Comparison of ENCODE assay signal across 10 cellular contexts in genomic region chr9:113738898-113739604, GRCh38.
DNase-seq lines count a peak whose midpoint lies in the region; ATAC-seq and TF ChIP-seq lines count a peak whose summit lies in the region.
"Had no signal": no experiment of that assay in that cellular context is flagged by ENCODE, and none has a peak within 500 bp of the region (broad histone marks: within the 10 kb centered on the region; RNA-seq: fewer than 3 reads in every experiment).

No MANE protein-coding gene starts in this region.

- POLR2A ChIA-PET in PC-3 (lab: Charles Lee; ENCODE audit: unreplicated experiment) = no interaction called here

- no peak for TF ChIP-seq CTCF in PC-3 (conservative IDR thresholded peaks at IDR 0.05; ENCODE audit: low read depth, low read length)
- TF ChIP-seq CTCF in fibroblast of pulmonary artery (IDR thresholded peaks at IDR 0.05; ENCODE audit: low read length, missing control alignments) = no peak

- no peak overlapping the region for H3K9ac ChIP-seq in PC-3 (ENCODE audit: low read length)

- no peaks in the 10 kb centered on the region for H3K9me2 ChIP-seq in PC-3 (replicated peaks; ENCODE audit: low read length)

- DNase-seq in Caki2 (ENCODE audit: low read depth) (peak; percentile 3), H7 (peak; percentile 22), PC-3 (peak; percentile 11), fibroblast of pulmonary artery (ENCODE audit: low read depth) (peak; percentile 11), NCI-H1930 (lab: John Stamatoyannopoulos, UW) (no peak), DMS114 treated with DMSO at 0.1 percent for 48 hours (lab: John Stamatoyannopoulos, UW; ENCODE audit: unreplicated experiment) (no peak), mesenteric fat pad (ENCODE audit: low spot score) (no peak)
- DNase-seq: NCI-H2029 treated with DMSO at 0.1 percent for 48 hours had no signal

- H3K4me2 ChIP-seq in PC-3 (ENCODE audit: low read length) = no peak overlapping the region

- no peak overlapping the region for H3K27ac ChIP-seq in PC-3 (ENCODE audit: low read length)
- H3K27ac ChIP-seq: tibial nerve had no signal

- H2AFZ ChIP-seq in PC-3 (ENCODE audit: low read length) = no peak overlapping the region

- no peaks in the 10 kb centered on the region for H4K20me1 ChIP-seq in PC-3 (ENCODE audit: low read length)

- no peaks in the 10 kb centered on the region for H3K9me3 ChIP-seq in PC-3 (ENCODE audit: low read length)
- H3K9me3 ChIP-seq: tibial nerve had no signal

- CTCF ChIA-PET in PC-3 (lab: Charles Lee) = interaction anchor here (0.6 kb wide), 1 partner anchor 307 kb away, joined by 3 read pairs; no protein-coding TSS in a partner anchor

- H3K27me3 ChIP-seq in H7 (ENCODE audit: control insufficient read depth, insufficient read depth, low read length) (no peaks in the 10 kb centered on the region; the same call in 1 of the 2 replicates), PC-3 (ENCODE audit: low read length) (no peaks in the 10 kb centered on the region)
- H3K27me3 ChIP-seq: tibial nerve had no signal

- no peaks in the 10 kb centered on the region for H3K36me3 ChIP-seq in H7 (replicated peaks; ENCODE audit: control insufficient read depth, insufficient read depth, low read length)
- no peaks in the 10 kb centered on the region for H3K36me3 ChIP-seq in PC-3 (ENCODE audit: low read depth, low read length)
- H3K36me3 ChIP-seq: tibial nerve had no signal

- H3F3A ChIP-seq in PC-3 (ENCODE audit: low read length, unreplicated experiment) = no peaks in the 10 kb centered on the region

- in situ Hi-C loops in Caki2 (cut with HindIII; ENCODE audit: low pct_unique_long_range_greater_than_20kb, low sequenced_read_pairs) = no loop called here

- no peak overlapping the region for H3K4me3 ChIP-seq in H7 (ENCODE audit: insufficient read depth, low read depth, low read length)
- no peak overlapping the region for H3K4me3 ChIP-seq in PC-3 (ENCODE audit: low read length)
- no peak overlapping the region for H3K4me3 ChIP-seq in fibroblast of pulmonary artery (replicated peaks; ENCODE audit: low read depth, low read length)
- H3K4me3 ChIP-seq: tibial nerve had no signal

- H3K4me1 ChIP-seq in PC-3 (ENCODE audit: insufficient read depth, low read length) = peaks cover 9% of the 10 kb centered on the region; the same call in 1 of the 2 replicates
- H3K4me1 ChIP-seq: tibial nerve had no signal

- H3K79me2 ChIP-seq in PC-3 (ENCODE audit: low read length) = no peaks in the 10 kb centered on the region

- ATAC-seq in PC-3 (no peak), HG02884 (IDR thresholded peaks at IDR 0.05; ENCODE audit: unreplicated experiment) (no peak)

- no TSS peak for BruUV-seq in PC-3 (replicated peaks; lab: Mats Ljungman, UMichigan)

- intact Hi-C loops in PC-3 (cut with micrococcal nuclease) = loop anchor here (5.0 kb wide), 1 partner anchor 57 kb away; no protein-coding TSS in a partner anchor

Comparison
In these comparisons a context has a peak if more than half of its experiments do, and no peak if none do; other contexts are left out.
1. DNase-seq: peak in Caki2 (single experiment), H7 (single experiment), PC-3 (single experiment) and fibroblast of pulmonary artery (single experiment); none in NCI-H1930 (0 of 2), DMS114 treated with DMSO at 0.1 percent for 48 hours (single experiment) and mesenteric fat pad (single experiment).